Comparison of ENCODE assay signal across 1 cellular context in genomic region chr7:6446977-6447588, GRCh38.
TF ChIP-seq lines count a peak whose summit lies in the region.

No MANE protein-coding gene starts in this region.

TF ChIP-seq in H1, 55 proteins besides CTCF, POLR2A, EP300 and RAD21 (continued from another document):
- 0 out of 2 replicates have a peak, but pooled peaks have one; percentile 10 for TF ChIP-seq E2F6 (IDR thresholded peaks at IDR 0.05)
- TF ChIP-seq TAF7 (optimal IDR thresholded peaks at IDR 0.05; ENCODE audit: borderline replicate concordance, low read depth, low read length): no peak
- peak; percentile 23 for TF ChIP-seq SAP30 (IDR thresholded peaks at IDR 0.05; ENCODE audit: insufficient read depth, insufficient replicate concordance, low read length)
- peak; percentile 67 for TF ChIP-seq TAF1 (IDR thresholded peaks at IDR 0.05; ENCODE audit: low read depth, low read length)
- no peak for TF ChIP-seq SP2 (IDR thresholded peaks at IDR 0.05; ENCODE audit: low read length)
- TF ChIP-seq YY1 (IDR thresholded peaks at IDR 0.05; ENCODE audit: low read depth, low read length): peak; percentile 56; the same call in 1 of the 2 replicates
- TF ChIP-seq SP1 (IDR thresholded peaks at IDR 0.05; ENCODE audit: low read depth, low read length): no peak
- TF ChIP-seq JUND (IDR thresholded peaks at IDR 0.05; ENCODE audit: low read length): no peak
- 0 out of 2 replicates have a peak, but pooled peaks have one; percentile 26 for TF ChIP-seq PHF8 (conservative IDR thresholded peaks at IDR 0.05; ENCODE audit: low read depth, low read length)
- TF ChIP-seq POU5F1 (IDR thresholded peaks at IDR 0.05; ENCODE audit: low read depth, low read length): peak; percentile 90
- peak; percentile 44 for TF ChIP-seq TBP (IDR thresholded peaks at IDR 0.05; ENCODE audit: low read depth, low read length)
- no peak for TF ChIP-seq HDAC6 (IDR thresholded peaks at IDR 0.05; ENCODE audit: low read depth, low read length)
- peak; percentile 3 to 6; a peak in 1 of 4 replicates for TF ChIP-seq HDAC2 (IDR thresholded peaks at IDR 0.05; ENCODE audit: borderline replicate concordance in 1 of 2, low read depth in 2 of 2, low read length in 2 of 2)
